8 cellular contexts compared by ENCODE assay signal in the genomic region with DNA sequence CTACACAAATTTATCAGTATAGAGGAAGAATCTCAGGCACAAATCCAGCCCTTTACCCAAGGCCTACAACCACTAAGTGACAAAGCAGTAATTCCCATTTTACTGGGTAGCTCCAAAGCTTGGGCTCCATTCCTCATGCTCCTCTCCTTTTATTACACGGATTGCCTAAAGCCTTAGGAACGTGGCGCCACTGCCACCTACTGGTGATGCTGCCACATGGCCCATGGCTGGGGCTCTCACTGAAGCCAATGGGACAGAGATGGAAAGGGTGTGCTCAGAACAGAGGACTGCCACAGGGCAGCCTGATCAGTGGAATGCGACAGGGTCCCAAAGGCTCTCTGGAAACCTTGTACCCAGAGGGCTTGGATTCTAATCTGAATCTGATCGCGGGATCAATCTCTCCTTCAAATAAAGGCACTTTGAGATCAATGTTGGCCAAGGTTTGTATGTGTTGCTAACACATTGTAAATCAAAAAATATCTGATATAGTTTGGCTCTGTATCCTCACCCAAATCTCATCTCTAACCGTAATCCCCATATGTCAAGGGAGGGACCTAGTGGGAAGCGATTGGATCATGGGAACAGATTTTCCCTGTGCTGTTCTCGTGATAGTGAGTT. TPM values are rescaled to one million over a fixed set of nuclear protein-coding genes. Genes with fewer than 3 reads are reported as not detected.
A peak's percentile ranks its signal among the peaks of the same experiment; 100 is the strongest.
DNase-seq lines count a peak whose midpoint lies in the region; ATAC-seq lines count a peak whose summit lies in the region.

No MANE protein-coding gene starts in this region.

- no peak overlapping the region for H3K27ac Mint-ChIP-seq in naive thymus-derived CD4-positive, alpha-beta T cell

- intact Hi-C loops in naive thymus-derived CD4-positive, alpha-beta T cell (cut with micrococcal nuclease) = loop anchor here (1.0 to 5.0 kb wide), 9 partner anchors 57 to 1862 kb away; no protein-coding TSS in a partner anchor

- no peaks in the 10 kb centered on the region for H3K27me3 ChIP-seq in naive thymus-derived CD4-positive, alpha-beta T cell (ENCODE audit: control insufficient read depth in 2 of 2, insufficient read depth in 2 of 2, low read length in 2 of 2)

- no peak overlapping the region for H3K4me3 ChIP-seq in naive thymus-derived CD4-positive, alpha-beta T cell (ENCODE audit: low read length)

- no peaks in the 10 kb centered on the region for H3K9me3 ChIP-seq in naive thymus-derived CD4-positive, alpha-beta T cell (ENCODE audit: control insufficient read depth in 2 of 3, low read length in 3 of 3)

- DNase-seq in Ammon's horn (ENCODE audit: low spot score) (peak; percentile 95), HUDEP-2 (lab: John Stamatoyannopoulos, UW; ENCODE audit: unreplicated experiment in 76 of 76) (peak in 68 of 76 experiments; percentile 2 to 82 (median 48)), OCI-M2 (lab: John Stamatoyannopoulos, UW; ENCODE audit: unreplicated experiment) (peak; percentile 3), activated T-cell treated with anti-CD3 and anti-CD28 coated beads for 24 hours (ENCODE audit: low read depth) (peak; percentile 73)
- DNase-seq in naive thymus-derived CD4-positive, alpha-beta T cell = peak; percentile 46 to 78 (median 73)
- DNase-seq in stimulated activated CD8-positive, alpha-beta memory T cell treated with anti-CD3 and anti-CD28 coated beads, Interleukin-7, amount 100 ng/mL, for 48 hours (ENCODE audit: extremely low read depth in 1 of 2, low read depth in 1 of 2) = peak; percentile 55

- no peaks in the 10 kb centered on the region for H3K36me3 ChIP-seq in naive thymus-derived CD4-positive, alpha-beta T cell (ENCODE audit: control insufficient read depth in 2 of 3, insufficient read depth in 3 of 3, low read length in 3 of 3)

- peaks cover 0 to 16% (median 4%) of the 10 kb centered on the region in 5 donors for H3K27me3 Mint-ChIP-seq in naive thymus-derived CD4-positive, alpha-beta T cell

- CTCF ChIA-PET in naive thymus-derived CD4-positive, alpha-beta T cell (lab: Charles Lee) = interaction anchor here (0.8 to 1.7 kb wide), 11 partner anchors 10 to 326 kb away, joined by 3 to 34 read pairs (median 3); no protein-coding TSS in a partner anchor

- H3K4me3 Mint-ChIP-seq in naive thymus-derived CD4-positive, alpha-beta T cell = no peak overlapping the region

- H3K9me3 Mint-ChIP-seq in naive thymus-derived CD4-positive, alpha-beta T cell = no peaks in the 10 kb centered on the region

- H3K27ac ChIP-seq in naive thymus-derived CD4-positive, alpha-beta T cell (ENCODE audit: low read depth, low read length) = no peak overlapping the region

- peaks cover 0 to 3% (median 0%) of the 10 kb centered on the region in 7 donors for H3K4me1 Mint-ChIP-seq in naive thymus-derived CD4-positive, alpha-beta T cell

- POLR2A ChIA-PET in naive thymus-derived CD4-positive, alpha-beta T cell (lab: Charles Lee) = no interaction called here

- no peaks in the 10 kb centered on the region for H3K36me3 Mint-ChIP-seq in naive thymus-derived CD4-positive, alpha-beta T cell

- H3K4me1 ChIP-seq in naive thymus-derived CD4-positive, alpha-beta T cell (ENCODE audit: control insufficient read depth in 2 of 2, insufficient read depth in 2 of 2, low read length in 2 of 2) = no peaks in the 10 kb centered on the region

- peak; percentile 85 for ATAC-seq in GM19351 (IDR thresholded peaks at IDR 0.05; ENCODE audit: unreplicated experiment)
- ATAC-seq in esophagus mucosa = peak; percentile 95
- ATAC-seq in naive thymus-derived CD4-positive, alpha-beta T cell = peak; percentile 88

RNA-seq across cellular contexts. Expression of a gene that starts 33.5 kb away (rescaled TPM):
- not detected for total RNA-seq in esophagus mucosa
- not detected for total RNA-seq in naive thymus-derived CD4-positive, alpha-beta T cell
- polyA plus RNA-seq in naive thymus-derived CD4-positive, alpha-beta T cell = not detected

RNA-seq across cellular contexts. Expression of a gene that starts 58.5 kb away (rescaled TPM):
- 3.9 TPM for total RNA-seq in esophagus mucosa
- 100 to 1,000 TPM in 2 of 5 experiments, 10 to 100 TPM in 2, 1 to 10 TPM in 1; 8.0 to 133 (median 70.5) TPM for total RNA-seq in naive thymus-derived CD4-positive, alpha-beta T cell
- polyA plus RNA-seq in naive thymus-derived CD4-positive, alpha-beta T cell = 10 to 100 TPM; 30.5 to 44.8 TPM

Comparison
In these comparisons a context has a peak if more than half of its experiments do, and no peak if none do; other contexts are left out.
1. DNase-seq: peak in every context shown above with its lines; median percentile 95 in Ammon's horn; 73 in activated T-cell treated with anti-CD3 and anti-CD28 coated beads for 24 hours; 73 in naive thymus-derived CD4-positive, alpha-beta T cell; 55 in stimulated activated CD8-positive, alpha-beta memory T cell treated with anti-CD3 and anti-CD28 coated beads, Interleukin-7, amount 100 ng/mL, for 48 hours; 48 in HUDEP-2; 3 in OCI-M2.